ENCODE assay signal across 8 cellular contexts in genomic region chr17:50477976-50478375, GRCh38. TPM values are rescaled to one million over a fixed set of nuclear protein-coding genes. Genes with fewer than 3 reads are reported as not detected.
DNase-seq lines count a peak whose midpoint lies in the region; ATAC-seq and TF ChIP-seq lines count a peak whose summit lies in the region.

No MANE protein-coding gene starts in this region.

- no peaks in the 10 kb centered on the region for H3K9me2 ChIP-seq in SK-N-SH

- peak overlapping the region; percentile 97 for H2AFZ ChIP-seq in SK-N-SH (ENCODE audit: low read depth)

- no peak for TF ChIP-seq RAD21 in SK-N-SH (IDR thresholded peaks at IDR 0.05; ENCODE audit: low read length)

- peak overlapping the region; percentile 75 for H3K4me3 Mint-ChIP-seq in activated CD8-positive, alpha-beta T cell treated with anti-CD3 and anti-CD28 coated beads, Interleukin-2, amount 10 ng/mL, durations not matched to agents 7 days and 5 days

- TF ChIP-seq CTCF in SK-N-SH (IDR thresholded peaks at IDR 0.05) (no peak), kidney epithelial cell (IDR thresholded peaks at IDR 0.05; ENCODE audit: insufficient read depth, low read length, poor library complexity, severe bottlenecking) (no peak)

- H3K27ac ChIP-seq in SK-N-SH (ENCODE audit: low read depth in 2 of 2, low read length in 1 of 2) = peak overlapping the region; percentile 79 to 88
- H3K27ac ChIP-seq in stomach smooth muscle (ENCODE audit: low read length) = peak overlapping the region; percentile 76

- H3K36me3 ChIP-seq in SK-N-SH (replicated peaks in 1 of 2; ENCODE audit: control insufficient read depth in 1 of 2, insufficient read depth in 2 of 2, low read length in 1 of 2) (peaks cover 0 to 21% of the 10 kb centered on the region in 2 experiments), kidney epithelial cell (ENCODE audit: control insufficient read depth, insufficient read depth, low read length) (peaks cover 1% of the 10 kb centered on the region), stomach smooth muscle (ENCODE audit: control insufficient read depth in 2 of 2, insufficient read depth in 2 of 2, low read length in 2 of 2) (peaks cover 0 to 10% of the 10 kb centered on the region in 2 donors)

- no peak for DNase-seq in SK-N-SH
- DNase-seq in activated CD8-positive, alpha-beta T cell treated with anti-CD3 and anti-CD28 coated beads, Interleukin-2, amount 10 ng/mL, durations not matched to agents 7 days and 5 days = no peak
- no peak for DNase-seq in kidney epithelial cell (ENCODE audit: low read depth)
- no peak for DNase-seq in NCI-H187 treated with DMSO at 0.1 percent for 48 hours (lab: John Stamatoyannopoulos, UW)

- peaks cover 3% of the 10 kb centered on the region for H3K27me3 Mint-ChIP-seq in activated CD8-positive, alpha-beta T cell treated with anti-CD3 and anti-CD28 coated beads, Interleukin-2, amount 10 ng/mL, durations not matched to agents 7 days and 5 days (ENCODE audit: low read depth)

- H3K9me3 Mint-ChIP-seq in activated CD8-positive, alpha-beta T cell treated with anti-CD3 and anti-CD28 coated beads, Interleukin-2, amount 10 ng/mL, durations not matched to agents 7 days and 5 days (ENCODE audit: insufficient read depth) = no peaks in the 10 kb centered on the region

- peaks cover 14% of the 10 kb centered on the region for H3F3A ChIP-seq in SK-N-SH (replicated peaks; ENCODE audit: insufficient read depth)

- H3K9ac ChIP-seq in SK-N-SH (peak overlapping the region; percentile 81; the same call in 1 of the 2 replicates), stomach smooth muscle (ENCODE audit: low read length in 2 of 2) (peak overlapping the region; percentile 85 to 93)

- H3K4me3 ChIP-seq in SK-N-SH (ENCODE audit: low read depth in 2 of 2, low read length in 1 of 2) (peak overlapping the region; percentile 80 to 90), kidney epithelial cell (ENCODE audit: low read depth, low read length) (peak overlapping the region; percentile 92), stomach smooth muscle (ENCODE audit: low read length in 2 of 2) (peak overlapping the region in 1 of 2 donors; percentile 87)

- ATAC-seq in SK-N-SH treated with all-trans-retinoic acid at 6 μM for 48 hours (no peak), GM21367 (IDR thresholded peaks at IDR 0.05; ENCODE audit: unreplicated experiment) (no peak), GM18517 (IDR thresholded peaks at IDR 0.05; ENCODE audit: unreplicated experiment) (no peak)
- ATAC-seq in activated CD8-positive, alpha-beta T cell treated with anti-CD3 and anti-CD28 coated beads, Interleukin-2, amount 10 ng/mL, durations not matched to agents 7 days and 5 days = no peak

- no peak for TF ChIP-seq EP300 in SK-N-SH (IDR thresholded peaks at IDR 0.05; ENCODE audit: borderline replicate concordance in 1 of 2, low read depth in 1 of 2, low read length in 1 of 2)

- H3K27ac Mint-ChIP-seq in activated CD8-positive, alpha-beta T cell treated with anti-CD3 and anti-CD28 coated beads, Interleukin-2, amount 10 ng/mL, durations not matched to agents 7 days and 5 days = peak overlapping the region; percentile 87

- CTCF ChIA-PET in SK-N-SH (lab: Yijun Ruan, JAX) = interaction anchor here (0.6 to 5.9 kb wide), 31 partner anchors 9 to 366 kb away, joined by 3 to 85 read pairs (median 9); partner anchors contain the start of genes ACSF2, CHAD, COL1A1 and LRRC59
- CTCF ChIA-PET in activated CD8-positive, alpha-beta T cell treated with anti-CD3 and anti-CD28 coated beads, Interleukin-2, amount 10 ng/mL, durations not matched to agents 7 days and 5 days (lab: Charles Lee) = interaction anchor here (0.6 to 2.5 kb wide), 17 partner anchors 27 to 216 kb away, joined by 3 to 34 read pairs (median 3); partner anchors contain the start of genes ACSF2 and LRRC59

- H3K4me1 Mint-ChIP-seq in activated CD8-positive, alpha-beta T cell treated with anti-CD3 and anti-CD28 coated beads, Interleukin-2, amount 10 ng/mL, durations not matched to agents 7 days and 5 days (ENCODE audit: low read depth) = peaks cover 18% of the 10 kb centered on the region

- H3K36me3 Mint-ChIP-seq in activated CD8-positive, alpha-beta T cell treated with anti-CD3 and anti-CD28 coated beads, Interleukin-2, amount 10 ng/mL, durations not matched to agents 7 days and 5 days (ENCODE audit: low read depth) = peaks cover 9% of the 10 kb centered on the region

- H3K27me3 ChIP-seq in SK-N-SH (ENCODE audit: insufficient read depth) (no peaks in the 10 kb centered on the region), kidney epithelial cell (ENCODE audit: control insufficient read depth, insufficient read depth, low read length) (peaks cover 3% of the 10 kb centered on the region), stomach smooth muscle (ENCODE audit: control insufficient read depth in 1 of 2, insufficient read depth in 2 of 2, low read length in 2 of 2) (peaks cover 4 to 5% of the 10 kb centered on the region in 2 donors)

- H3K4me1 ChIP-seq in SK-N-SH (ENCODE audit: control insufficient read depth in 1 of 2, insufficient read depth in 2 of 2, low read depth in 1 of 2, low read length in 1 of 2) = peaks cover 10 to 17% of the 10 kb centered on the region in 2 experiments; a peak in 2 of 4 replicates
- H3K4me1 ChIP-seq in stomach smooth muscle (ENCODE audit: control insufficient read depth, insufficient read depth, low read length) = peaks cover 25% of the 10 kb centered on the region

- H3K9me3 ChIP-seq in SK-N-SH (no peaks in the 10 kb centered on the region), stomach smooth muscle (ENCODE audit: control insufficient read depth in 2 of 2, low read length in 2 of 2) (no peaks in the 10 kb centered on the region)

- peaks cover 16% of the 10 kb centered on the region for H3K79me2 ChIP-seq in SK-N-SH (ENCODE audit: insufficient read depth)

- POLR2A ChIA-PET in SK-N-SH (lab: Yijun Ruan, JAX) = no interaction called here
- POLR2A ChIA-PET in activated CD8-positive, alpha-beta T cell treated with anti-CD3 and anti-CD28 coated beads, Interleukin-2, amount 10 ng/mL, durations not matched to agents 7 days and 5 days (lab: Charles Lee) = interaction anchor here (1.0 to 1.1 kb wide), 2 partner anchors 81 kb away, joined by 3 to 4 read pairs; partner anchors contain the start of gene LRRC59

- no peaks in the 10 kb centered on the region for H4K20me1 ChIP-seq in SK-N-SH (ENCODE audit: insufficient read depth)

- WGBS in SK-N-SH (ENCODE audit: low lambda C conversion rate) = 94% methylated on average over 7 of the region's 7 CpGs

- peak overlapping the region; percentile 92 for H3K4me2 ChIP-seq in SK-N-SH

TF ChIP-seq in SK-N-SH, 30 proteins besides CTCF, POLR2A, EP300 and RAD21 (continues in another document):
- TF ChIP-seq NRF1 (IDR thresholded peaks at IDR 0.05; ENCODE audit: low read depth, low read length) (no peak), FOSL2 (IDR thresholded peaks at IDR 0.05; ENCODE audit: borderline replicate concordance, low read depth) (no peak), RFX5 (IDR thresholded peaks at IDR 0.05; ENCODE audit: low read length) (no peak), ELF1 (IDR thresholded peaks at IDR 0.05) (no peak)

TF ChIP-seq in SK-N-SH treated with all-trans-retinoic acid at 6 μM for 48 hours, 23 proteins besides CTCF, POLR2A, EP300 and RAD21:
- TF ChIP-seq TOX (CRISPR knock-in tag; IDR thresholded peaks at IDR 0.05; ENCODE audit: borderline replicate concordance) = no peak
- no peak for TF ChIP-seq PPARA (CRISPR knock-in tag; IDR thresholded peaks at IDR 0.05; ENCODE audit: borderline replicate concordance)
- TF ChIP-seq ZC3H10 (CRISPR knock-in tag; IDR thresholded peaks at IDR 0.05) = no peak
- no peak for TF ChIP-seq ZNF8 (CRISPR knock-in tag; IDR thresholded peaks at IDR 0.05)
- TF ChIP-seq ZFP3 (CRISPR knock-in tag; IDR thresholded peaks at IDR 0.05) = no peak
- TF ChIP-seq TCF4 (CRISPR knock-in tag; IDR thresholded peaks at IDR 0.05; ENCODE audit: borderline replicate concordance) = no peak

RNA-seq across cellular contexts. Expression of gene RSAD1, which starts 0.7 kb away (rescaled TPM):
- polyA plus RNA-seq in SK-N-SH (2012; rRNA removed) = 44.7 and 58.9 TPM in 2 replicates
- polyA plus RNA-seq in SK-N-SH (2012; cell fraction: cytosol; rRNA removed) = 27.0 and 35.4 TPM in 2 replicates
- polyA plus RNA-seq in SK-N-SH (2012; cell fraction: nucleus; rRNA removed) = 171 and 180 TPM in 2 replicates
- total RNA-seq in activated CD8-positive, alpha-beta T cell treated with anti-CD3 and anti-CD28 coated beads, Interleukin-2, amount 10 ng/mL, durations not matched to agents 7 days and 5 days = 10 to 100 TPM; 26.6 to 28.4 TPM
- total RNA-seq in kidney epithelial cell = 28.4 and 31.1 TPM in 2 replicates

RNA-seq across cellular contexts. Expression of gene CHAD, which starts 9.3 kb away (rescaled TPM):
- polyA plus RNA-seq in SK-N-SH (2012; rRNA removed) = not detected in 2 replicates
- polyA plus RNA-seq in SK-N-SH (2012; cell fraction: cytosol; rRNA removed) = not detected in 2 replicates
- 0.04 TPM in 1 of 2 replicates, not detected in the other for polyA plus RNA-seq in SK-N-SH (2012; cell fraction: nucleus; rRNA removed)
- not detected for total RNA-seq in activated CD8-positive, alpha-beta T cell treated with anti-CD3 and anti-CD28 coated beads, Interleukin-2, amount 10 ng/mL, durations not matched to agents 7 days and 5 days
- not detected in 2 replicates for total RNA-seq in kidney epithelial cell

RNA-seq across cellular contexts. Expression of gene MYCBPAP, which starts 30.3 kb away (rescaled TPM):
- 2.4 and 4.4 TPM in 2 replicates for polyA plus RNA-seq in SK-N-SH (2012; rRNA removed)
- polyA plus RNA-seq in SK-N-SH (2012; cell fraction: cytosol; rRNA removed) = 1.8 and 1.9 TPM in 2 replicates
- polyA plus RNA-seq in SK-N-SH (2012; cell fraction: nucleus; rRNA removed) = 17.3 and 17.7 TPM in 2 replicates
- 1 to 10 TPM; 7.7 to 9.3 TPM for total RNA-seq in activated CD8-positive, alpha-beta T cell treated with anti-CD3 and anti-CD28 coated beads, Interleukin-2, amount 10 ng/mL, durations not matched to agents 7 days and 5 days
- 0.14 and 0.50 TPM in 2 replicates for total RNA-seq in kidney epithelial cell

RNA-seq across cellular contexts. Expression of gene ACSF2, which starts 52.0 kb away (rescaled TPM):
- 46.6 and 49.5 TPM in 2 replicates for polyA plus RNA-seq in SK-N-SH (2012; rRNA removed)
- polyA plus RNA-seq in SK-N-SH (2012; cell fraction: cytosol; rRNA removed) = 34.6 and 41.5 TPM in 2 replicates
- polyA plus RNA-seq in SK-N-SH (2012; cell fraction: nucleus; rRNA removed) = 128 and 151 TPM in 2 replicates
- 10 to 100 TPM; 33.1 to 33.4 TPM for total RNA-seq in activated CD8-positive, alpha-beta T cell treated with anti-CD3 and anti-CD28 coated beads, Interleukin-2, amount 10 ng/mL, durations not matched to agents 7 days and 5 days
- total RNA-seq in kidney epithelial cell = 12.7 and 24.8 TPM in 2 replicates

RNA-seq across cellular contexts. Expression of gene EPN3, which starts 54.6 kb away (rescaled TPM):
- polyA plus RNA-seq in SK-N-SH (2012; rRNA removed) = 0.05 and 0.06 TPM in 2 replicates
- 0.03 and 0.12 TPM in 2 replicates for polyA plus RNA-seq in SK-N-SH (2012; cell fraction: cytosol; rRNA removed)
- polyA plus RNA-seq in SK-N-SH (2012; cell fraction: nucleus; rRNA removed) = 0.15 and 0.46 TPM in 2 replicates
- total RNA-seq in activated CD8-positive, alpha-beta T cell treated with anti-CD3 and anti-CD28 coated beads, Interleukin-2, amount 10 ng/mL, durations not matched to agents 7 days and 5 days = not detected
- total RNA-seq in kidney epithelial cell = 0.62 and 0.84 TPM in 2 replicates
